ENCODE assay signal across 11 cellular contexts in genomic region chr7:124649397-124650029, GRCh38.
DNase-seq lines count a peak whose midpoint lies in the region; ATAC-seq and TF ChIP-seq lines count a peak whose summit lies in the region.
"Had no signal": no experiment of that assay in that cellular context is flagged by ENCODE, and none has a peak within 500 bp of the region (broad histone marks: within the 10 kb centered on the region; RNA-seq: fewer than 3 reads in every experiment).

No MANE protein-coding gene starts in this region.

- in situ Hi-C loops in ACHN (cut with HindIII; ENCODE audit: low pct_ligation_motif_present, low pct_unique_long_range_greater_than_20kb, low sequenced_read_pairs) (no loop called here), mammary epithelial cell (cut with MboI; ENCODE audit: low sequenced_read_pairs in 2 of 2) (no loop called here)

- no peak overlapping the region for H3K9ac ChIP-seq in mammary epithelial cell (ENCODE audit: insufficient read depth, low read length)

- H3K79me2 ChIP-seq in mammary epithelial cell (ENCODE audit: insufficient read depth, low read length) = no peaks in the 10 kb centered on the region

- WGBS in mammary epithelial cell (ENCODE audit: low coverage, missing lambda C conversion rate) = 37% methylated on average over 4 of the region's 4 CpGs

- dilution Hi-C loops in mammary epithelial cell (cut with HindIII; ENCODE audit: low sequenced_read_pairs) = no loop called here

- POLR2A ChIA-PET in RWPE1 (lab: Yijun Ruan, JAX; ENCODE audit: low non-redundant PET) = no interaction called here

- H3K27ac ChIP-seq in mammary epithelial cell (ENCODE audit: insufficient read depth, low read depth, low read length) = no peak overlapping the region
- H3K27ac ChIP-seq in RWPE1 = no peak overlapping the region

- no peaks in the 10 kb centered on the region for H3K4me1 ChIP-seq in mammary epithelial cell (ENCODE audit: insufficient read depth, low read length)

- BruUV-seq in mammary epithelial cell (replicated peaks; lab: Mats Ljungman, UMichigan) = no TSS peak

- no peak for TF ChIP-seq CTCF in mammary epithelial cell (conservative IDR thresholded peaks at IDR 0.05 in 1 of 2, IDR thresholded peaks at IDR 0.05 in 1 of 2; ENCODE audit: extremely low read depth in 1 of 2, insufficient read depth in 1 of 2, low read depth in 1 of 2, low read length in 2 of 2)
- no peak for TF ChIP-seq CTCF in RWPE1 (conservative IDR thresholded peaks at IDR 0.05; ENCODE audit: low read depth)

- H3K9me3 ChIP-seq in mammary epithelial cell (replicated peaks; ENCODE audit: insufficient read depth, low read length) = no peaks in the 10 kb centered on the region

- no peaks in the 10 kb centered on the region for H3K36me3 ChIP-seq in mammary epithelial cell (ENCODE audit: insufficient read depth, low read length)

- H4K20me1 ChIP-seq in mammary epithelial cell (ENCODE audit: insufficient read depth, low read length) = no peaks in the 10 kb centered on the region

- peak; percentile 38 for DNase-seq in ACHN
- no peak for DNase-seq in mammary epithelial cell
- DNase-seq in NCI-H748 treated with DMSO at 0.1 percent for 48 hours (lab: John Stamatoyannopoulos, UW) = no peak
- DNase-seq in RWPE1 (ENCODE audit: low spot score) = no peak
- no peak for DNase-seq in SW 1271 (lab: John Stamatoyannopoulos, UW)
- DNase-seq: activated naive CD4-positive, alpha-beta T cell treated with anti-CD3 and anti-CD28 coated beads for 36 hours; NCI-H526 treated with DMSO at 0.1 percent for 48 hours; stimulated activated CD4-positive, alpha-beta T cell treated with anti-CD3 and anti-CD28 coated beads, Interleukin-2, amount 100 ng/mL, for 24 hours had no signal

- peak overlapping the region; percentile 17 for H2AFZ ChIP-seq in mammary epithelial cell (ENCODE audit: low read depth, low read length)

- H3K4me2 ChIP-seq in mammary epithelial cell (ENCODE audit: insufficient read depth, low read depth, low read length) = peak overlapping the region; percentile 73

- H3K4me3 ChIP-seq in mammary epithelial cell (replicated peaks in 1 of 3; ENCODE audit: insufficient read depth in 1 of 3, low read depth in 2 of 3, low read length in 3 of 3) = peak overlapping the region in 2 of 3 experiments; percentile 19 to 33

- intact Hi-C loops in mammary epithelial cell (cut with micrococcal nuclease) = no loop called here

- peak; percentile 58 for ATAC-seq in GM18519 (IDR thresholded peaks at IDR 0.05; ENCODE audit: low FRiP score, unreplicated experiment)
- peak; percentile 49 for ATAC-seq in HG03342 (IDR thresholded peaks at IDR 0.05; ENCODE audit: unreplicated experiment)
- no peak for ATAC-seq in HG02970 (IDR thresholded peaks at IDR 0.05; ENCODE audit: low FRiP score, unreplicated experiment)

- H3K27me3 ChIP-seq in mammary epithelial cell (ENCODE audit: insufficient read depth, low read length) = peaks cover 2% of the 10 kb centered on the region

- CTCF ChIA-PET in mammary epithelial cell (lab: Charles Lee; ENCODE audit: low non-redundant PET) (no interaction called here), RWPE1 (lab: Yijun Ruan, JAX) (no interaction called here)
